Comparison of ENCODE assay signal across 1 cellular context in genomic region chr2:109021895-109022300, GRCh38.
A peak's percentile ranks its signal among the peaks of the same experiment; 100 is the strongest.
TF ChIP-seq lines count a peak whose summit lies in the region.

No MANE protein-coding gene starts in this region.

TF ChIP-seq in HepG2, 621 proteins besides CTCF, POLR2A, EP300 and RAD21 (continued from another document and continues in another):
- 0 out of 2 replicates have a peak, but pooled peaks have one; percentile 55 for TF ChIP-seq ZHX1 (CRISPR knock-in tag; IDR thresholded peaks at IDR 0.05; ENCODE audit: low read depth)
- no peak for TF ChIP-seq ZNF567 (CRISPR knock-in tag; IDR thresholded peaks at IDR 0.05; ENCODE audit: borderline replicate concordance)
- TF ChIP-seq MLXIP (CRISPR knock-in tag; IDR thresholded peaks at IDR 0.05; ENCODE audit: borderline replicate concordance): no peak
- no peak for TF ChIP-seq ZNF550 (CRISPR knock-in tag; IDR thresholded peaks at IDR 0.05; ENCODE audit: borderline replicate concordance)
- TF ChIP-seq ZNF678 (CRISPR knock-in tag; IDR thresholded peaks at IDR 0.05): no peak
- TF ChIP-seq MXD4 (CRISPR knock-in tag; IDR thresholded peaks at IDR 0.05): no peak
- peak; percentile 47; the same call in 1 of the 2 replicates for TF ChIP-seq ZNF556 (CRISPR knock-in tag; IDR thresholded peaks at IDR 0.05; ENCODE audit: borderline replicate concordance)
- 0 out of 2 replicates have a peak, but pooled peaks have one; percentile 32 for TF ChIP-seq ZNF574 (CRISPR knock-in tag; IDR thresholded peaks at IDR 0.05)
- peak; percentile 40; the same call in 1 of the 2 replicates for TF ChIP-seq MEF2D (CRISPR knock-in tag; IDR thresholded peaks at IDR 0.05)
- TF ChIP-seq NFYB (CRISPR knock-in tag; IDR thresholded peaks at IDR 0.05): no peak
- 0 out of 2 replicates have a peak, but pooled peaks have one; percentile 52 for TF ChIP-seq ZBTB26 (CRISPR knock-in tag; IDR thresholded peaks at IDR 0.05; ENCODE audit: borderline replicate concordance)
- 0 out of 2 replicates have a peak, but pooled peaks have one; percentile 61 for TF ChIP-seq TRIM24 (CRISPR knock-in tag; IDR thresholded peaks at IDR 0.05)
- peak; percentile 42; the same call in 1 of the 2 replicates for TF ChIP-seq THAP9 (CRISPR knock-in tag; IDR thresholded peaks at IDR 0.05; ENCODE audit: borderline replicate concordance)
- TF ChIP-seq ISX (CRISPR knock-in tag; conservative IDR thresholded peaks at IDR 0.05): 0 out of 2 replicates have a peak, but pooled peaks have one; percentile 18
- 0 out of 2 replicates have a peak, but pooled peaks have one; percentile 51 for TF ChIP-seq ZNF572 (CRISPR knock-in tag; IDR thresholded peaks at IDR 0.05)
- TF ChIP-seq UBTF (CRISPR knock-in tag; IDR thresholded peaks at IDR 0.05): peak; percentile 48
- TF ChIP-seq ZFX (CRISPR knock-in tag; IDR thresholded peaks at IDR 0.05; ENCODE audit: low read depth): peak; percentile 80
- TF ChIP-seq ZSCAN30 (CRISPR knock-in tag; IDR thresholded peaks at IDR 0.05): no peak
- TF ChIP-seq HMG20B (CRISPR knock-in tag; conservative IDR thresholded peaks at IDR 0.05): no peak
- TF ChIP-seq SAP130 (CRISPR knock-in tag; IDR thresholded peaks at IDR 0.05; ENCODE audit: low read depth): no peak; the same call in 1 of the 2 replicates
- TF ChIP-seq ETV5 (CRISPR knock-in tag; IDR thresholded peaks at IDR 0.05; ENCODE audit: borderline replicate concordance): no peak; the same call in 1 of the 2 replicates
- TF ChIP-seq CENPT (CRISPR knock-in tag; IDR thresholded peaks at IDR 0.05; ENCODE audit: low read depth): 0 out of 2 replicates have a peak, but pooled peaks have one; percentile 63
- no peak for TF ChIP-seq BCLAF1 (IDR thresholded peaks at IDR 0.05)
- 0 out of 2 replicates have a peak, but pooled peaks have one; percentile 42 for TF ChIP-seq GATAD2A (CRISPR knock-in tag; IDR thresholded peaks at IDR 0.05)
- TF ChIP-seq HMGA1 (CRISPR knock-in tag; conservative IDR thresholded peaks at IDR 0.05): no peak
- TF ChIP-seq NFE2L2 (IDR thresholded peaks at IDR 0.05; ENCODE audit: low read length): no peak
- peak; percentile 93 for TF ChIP-seq ZNF687 (CRISPR knock-in tag; IDR thresholded peaks at IDR 0.05)
- no peak for TF ChIP-seq HNRNPK (IDR thresholded peaks at IDR 0.05; ENCODE audit: low read depth, low read length, poor library complexity, severe bottlenecking)
- no peak for TF ChIP-seq HDAC6 (IDR thresholded peaks at IDR 0.05; ENCODE audit: low read depth, low read length)
